Comparison of ENCODE assay signal across 19 cellular contexts in genomic region chr10:123470570-123470969, GRCh38.
"Had no signal": no experiment of that assay in that cellular context is flagged by ENCODE, and none has a peak within 500 bp of the region (broad histone marks: within the 10 kb centered on the region; RNA-seq: fewer than 3 reads in every experiment).

No MANE protein-coding gene starts in this region.

- H3K9me3 Mint-ChIP-seq: activated naive CD4-positive, alpha-beta T cell treated with anti-CD3 and anti-CD28 coated beads, Interleukin-2, amount 50 U/mL, for 72 hours; activated T-helper 1 cell treated with anti-CD3 and anti-CD28 coated beads, Interleukin-12 subunit alpha, Interleukin-12 subunit beta, Interleukin-2, Interleukin-4 antibody, amounts not matched to agents 30 ng/mL and 10 ng/mL and 1 ng/mL, durations not matched to agents 14 hours and 24 hours and 36 hours; immature natural killer cell; memory B cell; stimulated activated naive CD8-positive, alpha-beta T cell treated with anti-CD3 and anti-CD28 coated beads, Interleukin-15, amount 100 ng/mL, for 72 hours had no signal

- H3K27ac ChIP-seq: adrenal gland, gastroesophageal sphincter, heart right ventricle, left ventricle myocardium inferior, prostate gland had no signal

- H3K27me3 ChIP-seq: adrenal gland had no signal

- H3K4me1 ChIP-seq: adrenal gland, gastroesophageal sphincter, heart right ventricle, left ventricle myocardium inferior, prostate gland had no signal

- H3K4me1 Mint-ChIP-seq: activated CD4-positive, alpha-beta T cell treated with anti-CD3 and anti-CD28 coated beads for 36 hours; immature natural killer cell; memory B cell; stimulated activated naive CD8-positive, alpha-beta T cell treated with anti-CD3 and anti-CD28 coated beads, Interleukin-15, amount 100 ng/mL, for 72 hours had no signal

- H3K36me3 ChIP-seq: adrenal gland, gastroesophageal sphincter, heart right ventricle, left ventricle myocardium inferior, prostate gland had no signal

- DNase-seq: activated CD4-positive, alpha-beta T cell treated with anti-CD3 and anti-CD28 coated beads for 36 hours; activated CD4-positive, alpha-beta T cell treated with anti-CD3 and anti-CD28 coated beads, Interleukin-2, amount 50 U/mL, for 48 hours; activated gamma-delta T cell treated with Interleukin-2 at 50 U/mL for 16 hours; adrenal gland; effector CD8-positive, alpha-beta T cell; heart right ventricle; immature natural killer cell; kidney glomerular epithelial cell; left ventricle myocardium inferior; right cardiac atrium; stimulated activated naive CD8-positive, alpha-beta T cell treated with anti-CD3 and anti-CD28 coated beads, Interleukin-15, amount 100 ng/mL, for 72 hours; trophoblast cell had no signal

- H3K4me3 Mint-ChIP-seq: activated CD4-positive, alpha-beta T cell treated with anti-CD3 and anti-CD28 coated beads for 36 hours; activated T-helper 1 cell treated with anti-CD3 and anti-CD28 coated beads, Interleukin-12 subunit alpha, Interleukin-12 subunit beta, Interleukin-2, Interleukin-4 antibody, amounts not matched to agents 30 ng/mL and 10 ng/mL and 1 ng/mL, durations not matched to agents 14 hours and 24 hours and 36 hours; immature natural killer cell; memory B cell; stimulated activated naive CD8-positive, alpha-beta T cell treated with anti-CD3 and anti-CD28 coated beads, Interleukin-15, amount 100 ng/mL, for 72 hours; WTC11 had no signal

- ATAC-seq: activated CD4-positive, alpha-beta T cell treated with anti-CD3 and anti-CD28 coated beads for 36 hours; activated naive CD4-positive, alpha-beta T cell treated with anti-CD3 and anti-CD28 coated beads, Interleukin-2, amount 50 U/mL, for 72 hours; esophagus mucosa; gastroesophageal sphincter; heart right ventricle; right cardiac atrium; stimulated activated naive CD8-positive, alpha-beta T cell treated with anti-CD3 and anti-CD28 coated beads, Interleukin-15, amount 100 ng/mL, for 72 hours; WTC11 had no signal

- H3K27ac Mint-ChIP-seq: activated CD4-positive, alpha-beta T cell treated with anti-CD3 and anti-CD28 coated beads for 36 hours; activated naive CD4-positive, alpha-beta T cell treated with anti-CD3 and anti-CD28 coated beads, Interleukin-2, amount 50 U/mL, for 72 hours; activated T-helper 1 cell treated with anti-CD3 and anti-CD28 coated beads, Interleukin-12 subunit alpha, Interleukin-12 subunit beta, Interleukin-2, Interleukin-4 antibody, amounts not matched to agents 30 ng/mL and 10 ng/mL and 1 ng/mL, durations not matched to agents 14 hours and 24 hours and 36 hours; immature natural killer cell; memory B cell; stimulated activated naive CD8-positive, alpha-beta T cell treated with anti-CD3 and anti-CD28 coated beads, Interleukin-15, amount 100 ng/mL, for 72 hours; WTC11 had no signal

- H3K36me3 Mint-ChIP-seq: activated naive CD4-positive, alpha-beta T cell treated with anti-CD3 and anti-CD28 coated beads, Interleukin-2, amount 50 U/mL, for 72 hours; immature natural killer cell; memory B cell; WTC11 had no signal

- H3K4me3 ChIP-seq: adrenal gland, gastroesophageal sphincter, heart right ventricle, left ventricle myocardium inferior, prostate gland had no signal

- H3K9me3 ChIP-seq: adrenal gland, gastroesophageal sphincter, heart right ventricle, left ventricle myocardium inferior, prostate gland had no signal
